Comparison of ENCODE assay signal across 13 cellular contexts in genomic region chr3:23405081-23405480, GRCh38.
DNase-seq lines count a peak whose midpoint lies in the region; ATAC-seq and TF ChIP-seq lines count a peak whose summit lies in the region.
"Had no signal": no experiment of that assay in that cellular context is flagged by ENCODE, and none has a peak within 500 bp of the region (broad histone marks: within the 10 kb centered on the region; RNA-seq: fewer than 3 reads in every experiment).

No MANE protein-coding gene starts in this region.

- TF ChIP-seq CTCF in WERI-Rb-1 (IDR thresholded peaks at IDR 0.05; ENCODE audit: low read depth, low read length) (no peak), heart right ventricle (IDR thresholded peaks at IDR 0.05) (no peak)

- H3K4me3 ChIP-seq in iPS-18a (ENCODE audit: low read length) (no peak overlapping the region), WERI-Rb-1 (ENCODE audit: low read depth, low read length) (no peak overlapping the region), heart right ventricle (no peak overlapping the region)
- H3K4me3 ChIP-seq: vagina had no signal

- H3K27ac ChIP-seq in iPS-18a (ENCODE audit: low read length) (peak overlapping the region; percentile 9), WERI-Rb-1 (no peak overlapping the region), heart right ventricle (no peak overlapping the region)
- H3K27ac ChIP-seq: vagina had no signal

- H3K9ac ChIP-seq in iPS-18a (ENCODE audit: low read length) = no peak overlapping the region

- WGBS in heart right ventricle, 2 donors = 95 to 98% methylated on average over 1 of the region's 1 CpG

- no peaks in the 10 kb centered on the region for H3K36me3 ChIP-seq in iPS-18a (ENCODE audit: control insufficient read depth, low read depth, low read length)
- no peaks in the 10 kb centered on the region for H3K36me3 ChIP-seq in WERI-Rb-1
- H3K36me3 ChIP-seq in heart right ventricle = no peaks in the 10 kb centered on the region
- H3K36me3 ChIP-seq: vagina had no signal

- H3K9me3 ChIP-seq in iPS-18a (ENCODE audit: control insufficient read depth, low read depth, low read length) = no peaks in the 10 kb centered on the region
- H3K9me3 ChIP-seq in WERI-Rb-1 (ENCODE audit: severe bottlenecking) = no peaks in the 10 kb centered on the region
- no peaks in the 10 kb centered on the region for H3K9me3 ChIP-seq in heart right ventricle
- H3K9me3 ChIP-seq: Caco-2, vagina had no signal

- H3K4me1 ChIP-seq in iPS-18a (ENCODE audit: control insufficient read depth, low read depth, low read length) = peaks cover 14% of the 10 kb centered on the region
- peaks cover 0 to 21% (median 8%) of the 10 kb centered on the region in 9 donors for H3K4me1 ChIP-seq in heart right ventricle

- intact Hi-C loops in heart right ventricle (cut with DNase I) = no loop called here

- H3K27me3 ChIP-seq in iPS-18a (ENCODE audit: control insufficient read depth, insufficient read depth, low read length) (no peaks in the 10 kb centered on the region), WERI-Rb-1 (ENCODE audit: insufficient read depth, low read depth, severe bottlenecking) (no peaks in the 10 kb centered on the region), heart right ventricle (no peaks in the 10 kb centered on the region)
- H3K27me3 ChIP-seq: vagina had no signal

- ATAC-seq in GM18861 (IDR thresholded peaks at IDR 0.05; ENCODE audit: unreplicated experiment) = peak; percentile 65
- ATAC-seq in GM21515 (IDR thresholded peaks at IDR 0.05; ENCODE audit: unreplicated experiment) = peak; percentile 47
- ATAC-seq in HG03378 (IDR thresholded peaks at IDR 0.05; ENCODE audit: unreplicated experiment) = peak; percentile 56
- no peak for ATAC-seq in heart right ventricle

- DNase-seq in WERI-Rb-1 = no peak
- DNase-seq in DMS153 (lab: John Stamatoyannopoulos, UW) = no peak
- no peak for DNase-seq in ureter (ENCODE audit: low spot score)
- DNase-seq in heart right ventricle = no peak
- DNase-seq: activated CD4-positive, CD25-positive, alpha-beta regulatory T cell treated with anti-CD3 and anti-CD28 coated beads, Interleukin-2, amount 50 U/mL, for 72 hours; activated effector memory CD4-positive, alpha-beta T cell treated with Interleukin-2 at 50 U/mL for 16 hours; Caco-2; RPMI8226 had no signal

Comparison
In these comparisons a context has a peak if more than half of its experiments do, and no peak if none do; other contexts are left out.
1. ATAC-seq: peak in GM18861 (single experiment), GM21515 (single experiment) and HG03378 (single experiment); none in heart right ventricle (0 of 8).